ENCODE assay signal across 25 cellular contexts in genomic region chr15:79071901-79072300, GRCh38. TPM values are rescaled to one million over a fixed set of nuclear protein-coding genes. Genes with fewer than 3 reads are reported as not detected.
A peak's percentile ranks its signal among the peaks of the same experiment; 100 is the strongest.
DNase-seq lines count a peak whose midpoint lies in the region; ATAC-seq and TF ChIP-seq lines count a peak whose summit lies in the region.
"Had no signal": no experiment of that assay in that cellular context is flagged by ENCODE, and none has a peak within 500 bp of the region (broad histone marks: within the 10 kb centered on the region; RNA-seq: fewer than 3 reads in every experiment).

No MANE protein-coding gene starts in this region.

- no peak overlapping the region for H3K27ac ChIP-seq in PC-3 (ENCODE audit: low read length)
- H3K27ac ChIP-seq: cardiac muscle cell, gastrocnemius medialis, suprapubic skin, vagina had no signal

- H3K4me3 ChIP-seq in AG10803 (ENCODE audit: low read length) (no peak overlapping the region), adipocyte (ENCODE audit: low read length) (no peak overlapping the region), PC-3 (ENCODE audit: low read length) (no peak overlapping the region)
- H3K4me3 ChIP-seq: cardiac muscle cell, dorsolateral prefrontal cortex, gastrocnemius medialis, suprapubic skin, vagina had no signal

- CTCF ChIA-PET in PC-3 (lab: Charles Lee), result no interaction called here

- ATAC-seq in Right ventricle myocardium superior (ENCODE audit: poor library complexity) (peak; percentile 91), PC-3 (no peak)
- ATAC-seq: gastrocnemius medialis had no signal

- H3K36me3 ChIP-seq in adipocyte (ENCODE audit: control insufficient read depth, insufficient read depth, low read length, severe bottlenecking) (no peaks in the 10 kb centered on the region), PC-3 (ENCODE audit: low read depth, low read length) (no peaks in the 10 kb centered on the region)
- H3K36me3 ChIP-seq: cardiac muscle cell, gastrocnemius medialis, suprapubic skin, vagina had no signal

- no peak overlapping the region for H3K9ac ChIP-seq in adipocyte (ENCODE audit: low read length)
- H3K9ac ChIP-seq in PC-3 (ENCODE audit: low read length), result no peak overlapping the region

- no peaks in the 10 kb centered on the region for H3F3A ChIP-seq in PC-3 (ENCODE audit: low read length, unreplicated experiment)

- no peak overlapping the region for H3K4me2 ChIP-seq in PC-3 (ENCODE audit: low read length)

- intact Hi-C loops in Right ventricle myocardium superior (cut with DNase I) (no loop called here), posterior vena cava (cut with DNase I) (no loop called here), PC-3 (cut with micrococcal nuclease) (no loop called here)

- no peaks in the 10 kb centered on the region for H3K9me2 ChIP-seq in PC-3 (replicated peaks; ENCODE audit: low read length)

- H3K27me3 ChIP-seq in adipocyte (replicated peaks; ENCODE audit: control insufficient read depth, insufficient read depth, low read length), result peaks cover 15% of the 10 kb centered on the region
- H3K27me3 ChIP-seq in PC-3 (ENCODE audit: low read length), result peaks cover 9% of the 10 kb centered on the region
- H3K27me3 ChIP-seq: cardiac muscle cell, dorsolateral prefrontal cortex, gastrocnemius medialis, suprapubic skin, vagina had no signal

- BruUV-seq in PC-3 (replicated peaks; lab: Mats Ljungman, UMichigan), result no TSS peak

- H3K4me1 ChIP-seq in adipocyte (ENCODE audit: control insufficient read depth, insufficient read depth, low read length) (peaks cover 20% of the 10 kb centered on the region), PC-3 (ENCODE audit: insufficient read depth, low read length) (no peaks in the 10 kb centered on the region)
- H3K4me1 ChIP-seq: gastrocnemius medialis, suprapubic skin had no signal

- POLR2A ChIA-PET in PC-3 (lab: Charles Lee; ENCODE audit: unreplicated experiment), result no interaction called here

- TF ChIP-seq CTCF in AG10803 (conservative IDR thresholded peaks at IDR 0.05; ENCODE audit: low read length), result no peak
- TF ChIP-seq CTCF in PC-3 (conservative IDR thresholded peaks at IDR 0.05; ENCODE audit: low read depth, low read length), result no peak

- no peak overlapping the region for H2AFZ ChIP-seq in PC-3 (ENCODE audit: low read length)

- H3K9me3 ChIP-seq in adipocyte (ENCODE audit: control insufficient read depth, low read length) (no peaks in the 10 kb centered on the region), PC-3 (ENCODE audit: low read length) (no peaks in the 10 kb centered on the region)
- H3K9me3 ChIP-seq: gastrocnemius medialis, suprapubic skin, vagina had no signal

- no peaks in the 10 kb centered on the region for H4K20me1 ChIP-seq in PC-3 (ENCODE audit: low read length)

- DNase-seq in AG10803 (ENCODE audit: low read depth), result peak; percentile 49
- DNase-seq in adipocyte (ENCODE audit: low read depth), result peak; percentile 47
- peak; percentile 62 for DNase-seq in Right ventricle myocardium superior
- peak; percentile 82 for DNase-seq in posterior vena cava (ENCODE audit: low spot score)
- no peak for DNase-seq in dermis blood vessel endothelial cell
- DNase-seq in pons (ENCODE audit: low spot score), result no peak
- DNase-seq in retina, result no peak
- DNase-seq in PC-3, result no peak
- DNase-seq: activated CD4-positive, CD25-positive, alpha-beta regulatory T cell treated with anti-CD3 and anti-CD28 coated beads, Interleukin-2, amount 50 U/mL, for 72 hours; activated naive CD4-positive, alpha-beta T cell; activated T-cell treated with anti-CD3 and anti-CD28 coated beads, Interleukin-2, amount 50 U/mL, for 24 hours; CD4-positive, alpha-beta memory T cell; DMS153; naive B cell; NCI-H2029; NCI-H345; NCI-H774; SHP77; SW 1271 had no signal

- H3K79me2 ChIP-seq in PC-3 (ENCODE audit: low read length), result no peaks in the 10 kb centered on the region

RNA-seq across cellular contexts. Expression of gene RASGRF1, which starts 18.7 kb away (rescaled TPM):
- not detected for total RNA-seq in Right ventricle myocardium superior
- under 1 TPM; 0.09 to 0.10 TPM for total RNA-seq in posterior vena cava
- 0.33 and 2.2 TPM in 2 replicates for total RNA-seq in dermis blood vessel endothelial cell
- not detected in 2 replicates for total RNA-seq in PC-3 (2014; rRNA removed)
- total RNA-seq: CD4-positive, alpha-beta memory T cell; endothelial cell of umbilical vein; gastrocnemius medialis; vagina had no signal

Comparison
In these comparisons a context has a peak if more than half of its experiments do, and no peak if none do; other contexts are left out.
1. DNase-seq: peak in AG10803 (single experiment), adipocyte (single experiment), Right ventricle myocardium superior (single experiment) and posterior vena cava (single experiment); none in dermis blood vessel endothelial cell (single experiment), pons (single experiment), retina (single experiment) and PC-3 (single experiment).